ENCODE assay signal across 23 cellular contexts in the genomic region with DNA sequence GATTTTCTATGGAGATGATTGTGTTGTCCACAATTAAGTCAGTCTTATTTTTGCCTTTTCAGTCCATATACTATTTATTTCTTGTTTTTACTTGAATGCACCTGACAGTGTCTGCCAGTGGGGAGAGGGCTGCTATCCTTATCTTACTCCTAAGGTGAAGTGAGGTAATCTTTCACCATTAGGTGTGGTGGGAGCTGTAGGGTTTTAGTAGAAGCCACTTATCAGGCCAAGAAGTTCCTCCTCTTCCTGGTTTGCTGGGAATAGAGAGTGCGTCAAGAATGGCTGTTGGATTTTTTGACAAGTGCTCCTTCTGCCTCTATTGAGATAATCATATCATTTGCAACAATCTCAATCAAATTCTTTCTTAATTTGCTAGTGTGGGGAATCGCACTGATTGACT.
"Had no signal": no experiment of that assay in that cellular context is flagged by ENCODE, and none has a peak within 500 bp of the region (broad histone marks: within the 10 kb centered on the region; RNA-seq: fewer than 3 reads in every experiment).

No MANE protein-coding gene starts in this region.

- H3K27me3 ChIP-seq: colonic mucosa, esophagus squamous epithelium, heart left ventricle, heart right ventricle had no signal

- H3K27ac ChIP-seq: colonic mucosa, coronary artery, dorsolateral prefrontal cortex, epithelial cell of prostate, esophagus muscularis mucosa, esophagus squamous epithelium, foreskin keratinocyte, gastrocnemius medialis, gastroesophageal sphincter, heart left ventricle, heart right ventricle had no signal

- H3K27me3 Mint-ChIP-seq: dendritic cell treated with granulocyte-macrophage colony-stimulating factor and Interleukin-4, amounts not matched to agents 40 ng/mL and 50 ng/mL, for 4 days had no signal

- H3K9me3 ChIP-seq: colonic mucosa, esophagus squamous epithelium, gastrocnemius medialis, gastroesophageal sphincter had no signal

- H3K4me3 ChIP-seq: colonic mucosa, coronary artery, dorsolateral prefrontal cortex, esophagus muscularis mucosa, esophagus squamous epithelium, gastrocnemius medialis, gastroesophageal sphincter, heart left ventricle, heart right ventricle had no signal

- H3K4me1 ChIP-seq: colonic mucosa, esophagus squamous epithelium, foreskin keratinocyte, gastrocnemius medialis, gastroesophageal sphincter had no signal

- H3K9me3 Mint-ChIP-seq: effector memory CD8-positive, alpha-beta T cell had no signal

- ATAC-seq: effector memory CD8-positive, alpha-beta T cell; esophagus mucosa; foreskin keratinocyte; gastrocnemius medialis; gastroesophageal sphincter; heart left ventricle; heart right ventricle had no signal

- DNase-seq: colonic mucosa; cortex of kidney; dermis blood vessel endothelial cell; effector CD4-positive, alpha-beta T cell; effector CD8-positive, alpha-beta T cell; effector memory CD4-positive, alpha-beta T cell; effector memory CD8-positive, alpha-beta T cell; erythroblast; esophagus squamous epithelium; foreskin fibroblast; foreskin keratinocyte; foreskin melanocyte; gastrocnemius medialis; glutamatergic neuron; heart left ventricle; heart right ventricle had no signal

- H3K36me3 ChIP-seq: colonic mucosa, esophagus muscularis mucosa, esophagus squamous epithelium, gastrocnemius medialis, gastroesophageal sphincter, heart left ventricle, heart right ventricle had no signal

- H3K4me3 Mint-ChIP-seq: dendritic cell treated with granulocyte-macrophage colony-stimulating factor and Interleukin-4, amounts not matched to agents 40 ng/mL and 50 ng/mL, for 4 days; effector memory CD8-positive, alpha-beta T cell had no signal
